8 cellular contexts compared by ENCODE assay signal in genomic region chr2:136327162-136327852, GRCh38.
DNase-seq lines count a peak whose midpoint lies in the region; ATAC-seq lines count a peak whose summit lies in the region.

No MANE protein-coding gene starts in this region.

- DNase-seq in CD1c-positive myeloid dendritic cell (ENCODE audit: extremely low spot score) (peak; percentile 55), DMS79 treated with DMSO at 0.1 percent for 48 hours (lab: John Stamatoyannopoulos, UW) (no peak), NCI-H2227 treated with DMSO at 0.1 percent for 48 hours (lab: John Stamatoyannopoulos, UW) (no peak)
- peak; percentile 76 for DNase-seq in activated CD4-positive, alpha-beta T cell treated with anti-CD3 and anti-CD28 coated beads, Interleukin-2, amount 50 U/mL, for 1 hour
- peak; percentile 27 to 75 for DNase-seq in stimulated activated CD4-positive, alpha-beta T cell treated with anti-CD3 and anti-CD28 coated beads, Interleukin-4, amount 100 ng/mL, for 4 hours

- ATAC-seq in GM19438 (IDR thresholded peaks at IDR 0.05; ENCODE audit: low read depth, unreplicated experiment) (peak; percentile 90), HG03558 (IDR thresholded peaks at IDR 0.05; ENCODE audit: extremely low read depth, unreplicated experiment) (peak; percentile 65), esophagus mucosa (peak; percentile 55)

Comparison
In these comparisons a context has a peak if more than half of its experiments do, and no peak if none do; other contexts are left out.
1. DNase-seq: peak in CD1c-positive myeloid dendritic cell (single experiment), activated CD4-positive, alpha-beta T cell treated with anti-CD3 and anti-CD28 coated beads, Interleukin-2, amount 50 U/mL, for 1 hour (single experiment) and stimulated activated CD4-positive, alpha-beta T cell treated with anti-CD3 and anti-CD28 coated beads, Interleukin-4, amount 100 ng/mL, for 4 hours (2 of 2); none in DMS79 treated with DMSO at 0.1 percent for 48 hours (single experiment) and NCI-H2227 treated with DMSO at 0.1 percent for 48 hours (single experiment).
2. Peak in every context shown above with its lines, with median percentiles within 50 percentile points of each other: ATAC-seq.